18 cellular contexts compared by ENCODE assay signal in genomic region chr10:29609696-29610095, GRCh38.
"Had no signal": no experiment of that assay in that cellular context is flagged by ENCODE, and none has a peak within 500 bp of the region (broad histone marks: within the 10 kb centered on the region; RNA-seq: fewer than 3 reads in every experiment).

No MANE protein-coding gene starts in this region.

- H3K4me3 Mint-ChIP-seq: activated CD4-positive, alpha-beta T cell treated with anti-CD3 and anti-CD28 coated beads, Interleukin-2, amount 10 ng/mL, durations not matched to agents 7 days and 5 days; activated CD8-positive, alpha-beta T cell treated with anti-CD3 and anti-CD28 coated beads, Interleukin-2, amount 10 ng/mL, durations not matched to agents 7 days and 5 days; activated T-cell treated with anti-CD3 and anti-CD28 coated beads, Interleukin-2, amount 50 U/mL, for 24 hours; stimulated activated naive B cell treated with anti-CD40 and anti-IgM and Interleukin-4, amounts not matched to agents 10 μg/mL and 1 μg/mL and 100 μg/mL, for 72 hours; T-helper 1 cell treated with Interleukin-12 subunit alpha and Interleukin-12 subunit beta and Interleukin-4 antibody, amounts not matched to agents 30 μg/mL and 1 μg/mL, for 36 hours had no signal

- H3K4me3 ChIP-seq: breast epithelium, lung, prostate gland, SJCRH30, spleen, upper lobe of left lung had no signal

- H3K4me1 Mint-ChIP-seq: activated CD4-positive, alpha-beta T cell treated with anti-CD3 and anti-CD28 coated beads, Interleukin-2, amount 10 ng/mL, durations not matched to agents 7 days and 5 days; stimulated activated naive B cell treated with anti-CD40 and anti-IgM and Interleukin-4, amounts not matched to agents 10 μg/mL and 1 μg/mL and 100 μg/mL, for 72 hours had no signal

- H3K27ac ChIP-seq: breast epithelium, prostate gland, SJCRH30, spleen, upper lobe of left lung had no signal

- H3K36me3 ChIP-seq: breast epithelium, prostate gland, spleen, upper lobe of left lung had no signal

- H3K27me3 ChIP-seq: breast epithelium, SJCRH30, spleen, upper lobe of left lung had no signal

- H3K9me3 ChIP-seq: prostate gland, upper lobe of left lung had no signal

- DNase-seq: activated CD4-positive, alpha-beta T cell treated with anti-CD3 and anti-CD28 coated beads, Interleukin-2, amount 10 ng/mL, durations not matched to agents 7 days and 5 days; activated CD8-positive, alpha-beta T cell treated with anti-CD3 and anti-CD28 coated beads, Interleukin-2, amount 10 ng/mL, durations not matched to agents 7 days and 5 days; activated naive CD4-positive, alpha-beta T cell treated with Interleukin-2 at 50 U/mL for 16 hours; activated T-cell treated with anti-CD3 and anti-CD28 coated beads, Interleukin-2, amount 50 U/mL, for 24 hours; effector CD8-positive, alpha-beta T cell; hypothalamus; islet precursor cell; left colon; SJCRH30; spleen; stimulated activated CD4-positive, alpha-beta T cell treated with anti-CD3 and anti-CD28 coated beads, Interleukin-4, amount 100 ng/mL, for 4 hours; stimulated activated naive B cell treated with anti-CD40 and anti-IgM and Interleukin-4, amounts not matched to agents 10 μg/mL and 1 μg/mL and 100 μg/mL, for 72 hours; upper lobe of left lung had no signal

- H3K27me3 Mint-ChIP-seq: activated CD4-positive, alpha-beta T cell treated with anti-CD3 and anti-CD28 coated beads, Interleukin-2, amount 10 ng/mL, durations not matched to agents 7 days and 5 days; activated T-cell treated with anti-CD3 and anti-CD28 coated beads, Interleukin-2, amount 50 U/mL, for 24 hours; stimulated activated naive B cell treated with anti-CD40 and anti-IgM and Interleukin-4, amounts not matched to agents 10 μg/mL and 1 μg/mL and 100 μg/mL, for 72 hours had no signal

- H3K27ac Mint-ChIP-seq: activated CD4-positive, alpha-beta T cell treated with anti-CD3 and anti-CD28 coated beads, Interleukin-2, amount 10 ng/mL, durations not matched to agents 7 days and 5 days; activated CD8-positive, alpha-beta T cell treated with anti-CD3 and anti-CD28 coated beads, Interleukin-2, amount 10 ng/mL, durations not matched to agents 7 days and 5 days; activated T-cell treated with anti-CD3 and anti-CD28 coated beads, Interleukin-2, amount 50 U/mL, for 24 hours; activated T-helper 2 cell treated with anti-CD3 and anti-CD28 coated beads, Interferon-gamma antibody, Interleukin-2, Interleukin-4, amounts not matched to agents 10 μg/mL and 5 μg/mL and 100 μg/mL, durations not matched to agents 14 hours and 24 hours and 36 hours; stimulated activated naive B cell treated with anti-CD40 and anti-IgM and Interleukin-4, amounts not matched to agents 10 μg/mL and 1 μg/mL and 100 μg/mL, for 72 hours; T-helper 1 cell treated with Interleukin-12 subunit alpha and Interleukin-12 subunit beta and Interleukin-4 antibody, amounts not matched to agents 30 μg/mL and 1 μg/mL, for 36 hours had no signal

- H3K4me1 ChIP-seq: breast epithelium, prostate gland, SJCRH30, spleen, upper lobe of left lung had no signal
